In genomic region chr17:81513669-81514484, GRCh38 we compare ENCODE assay signal across 8 cellular contexts. TPM values are rescaled to one million over a fixed set of nuclear protein-coding genes. Genes with fewer than 3 reads are reported as not detected.
DNase-seq lines count a peak whose midpoint lies in the region; ATAC-seq and TF ChIP-seq lines count a peak whose summit lies in the region.

No MANE protein-coding gene starts in this region.

- intact Hi-C loops in mammary epithelial cell (cut with micrococcal nuclease) (loop anchor here (10.0 kb wide), 1 partner anchor 351 kb away; the partner anchor contains the start of gene P4HB), sigmoid colon (cut with DNase I) (loop anchor here (2.0 kb wide), 3 partner anchors 39 to 119 kb away; partner anchors contain the start of genes BAHCC1 and FAAP100)

- H3K27ac Mint-ChIP-seq in immature natural killer cell, result peak overlapping the region; percentile 76 to 93 (median 87)

- H3K4me3 Mint-ChIP-seq in immature natural killer cell, result peak overlapping the region; percentile 88 to 91 (median 88)

- peak overlapping the region; percentile 57 for H2AFZ ChIP-seq in mammary epithelial cell (ENCODE audit: low read depth, low read length)

- TF ChIP-seq EP300 in sigmoid colon (IDR thresholded peaks at IDR 0.05), result no peak

- H3K27me3 ChIP-seq in mammary epithelial cell (ENCODE audit: insufficient read depth, low read length), result no peaks in the 10 kb centered on the region
- H3K27me3 ChIP-seq in sigmoid colon, result no peaks in the 10 kb centered on the region

- peaks cover 31 to 41% (median 33%) of the 10 kb centered on the region in 3 donors for H3K27me3 Mint-ChIP-seq in immature natural killer cell (ENCODE audit: low read depth in 3 of 3)

- peak overlapping the region; percentile 58 for H3K9ac ChIP-seq in mammary epithelial cell (ENCODE audit: insufficient read depth, low read length)

- peaks cover 30 to 32% (median 31%) of the 10 kb centered on the region in 3 donors for H3K36me3 Mint-ChIP-seq in immature natural killer cell

- in situ Hi-C loops in mammary epithelial cell (cut with MboI; ENCODE audit: low sequenced_read_pairs in 2 of 2), result loop anchor here in 1 of 2 donors (5.0 kb wide), 1 partner anchor 117 kb away; the partner anchor contains the start of gene BAHCC1

- peak; percentile 26 to 32 for TF ChIP-seq POLR2A in sigmoid colon (IDR thresholded peaks at IDR 0.05)

- peaks cover 25% of the 10 kb centered on the region for H3K36me3 ChIP-seq in mammary epithelial cell (ENCODE audit: insufficient read depth, low read length)
- peaks cover 25 to 35% (median 32%) of the 10 kb centered on the region in 4 donors for H3K36me3 ChIP-seq in sigmoid colon

- peaks cover 65% of the 10 kb centered on the region for H3K79me2 ChIP-seq in mammary epithelial cell (ENCODE audit: insufficient read depth, low read length)

- peaks cover 32% of the 10 kb centered on the region for H4K20me1 ChIP-seq in mammary epithelial cell (ENCODE audit: insufficient read depth, low read length)

- peak overlapping the region; percentile 99 for H3K4me2 ChIP-seq in mammary epithelial cell (ENCODE audit: insufficient read depth, low read depth, low read length)

- peak; percentile 52 for DNase-seq in COLO829 (ENCODE audit: low spot score)
- DNase-seq in SK-N-DZ (ENCODE audit: low spot score), result peak; percentile 81
- peak; percentile 77 for DNase-seq in mammary epithelial cell
- DNase-seq in immature natural killer cell, result peak; percentile 24 to 35 (median 28)
- peak; percentile 83 for DNase-seq in sigmoid colon
- no peak for DNase-seq in SW 1271 (lab: John Stamatoyannopoulos, UW)
- no peak for DNase-seq in middle frontal gyrus (ENCODE audit: extremely low spot score, low spot score)

- H3K9me3 ChIP-seq in mammary epithelial cell (replicated peaks; ENCODE audit: insufficient read depth, low read length) (no peaks in the 10 kb centered on the region), sigmoid colon (no peaks in the 10 kb centered on the region)

- H3K4me3 ChIP-seq in mammary epithelial cell (replicated peaks in 1 of 3; ENCODE audit: insufficient read depth in 1 of 3, low read depth in 2 of 3, low read length in 3 of 3) (peak overlapping the region; percentile 41 to 66 (median 58)), sigmoid colon (peak overlapping the region; percentile 88 to 99 (median 96))

- no peak for TF ChIP-seq CTCF in mammary epithelial cell (conservative IDR thresholded peaks at IDR 0.05 in 1 of 2, IDR thresholded peaks at IDR 0.05 in 1 of 2; ENCODE audit: extremely low read depth in 1 of 2, insufficient read depth in 1 of 2, low read depth in 1 of 2, low read length in 2 of 2)
- TF ChIP-seq CTCF in sigmoid colon (IDR thresholded peaks at IDR 0.05), result no peak

- peak; percentile 2 for ATAC-seq in HG03432 (IDR thresholded peaks at IDR 0.05; ENCODE audit: unreplicated experiment)

- H3K9me3 Mint-ChIP-seq in immature natural killer cell, result peaks cover 0 to 3% (median 0%) of the 10 kb centered on the region in 6 donors

- no TSS peak for BruUV-seq in mammary epithelial cell (replicated peaks; lab: Mats Ljungman, UMichigan)

- dilution Hi-C loops in mammary epithelial cell (cut with HindIII; ENCODE audit: low sequenced_read_pairs), result loop anchor here (5.0 to 25.0 kb wide), 5 partner anchors 53 to 502 kb away; partner anchors contain the start of genes PCYT2 and SIRT7

- 2% methylated on average over 12 of the region's 70 CpGs for WGBS in mammary epithelial cell (ENCODE audit: low coverage, missing lambda C conversion rate)
- 0 to 1% methylated on average over 70 of the region's 70 CpGs for WGBS in sigmoid colon, 2 donors

- H3K27ac ChIP-seq in mammary epithelial cell (ENCODE audit: insufficient read depth, low read depth, low read length) (peak overlapping the region; percentile 70), sigmoid colon (peak overlapping the region; percentile 99 to 100 (median 100))

- H3K4me1 Mint-ChIP-seq in immature natural killer cell, result peaks cover 57 to 67% of the 10 kb centered on the region in 2 donors

- H3K4me1 ChIP-seq in mammary epithelial cell (ENCODE audit: insufficient read depth, low read length), result peaks cover 51% of the 10 kb centered on the region
- peaks cover 0 to 65% (median 41%) of the 10 kb centered on the region in 4 donors for H3K4me1 ChIP-seq in sigmoid colon

- CTCF ChIA-PET in mammary epithelial cell (lab: Charles Lee; ENCODE audit: low non-redundant PET), result interaction anchor here (0.7 kb wide), 1 partner anchor 117 kb away, joined by 3 read pairs; no protein-coding TSS in a partner anchor

RNA-seq across cellular contexts. Expression of gene ACTG1, which starts 1.3 kb away (rescaled TPM):
- 2,351 and 2,595 TPM in 2 replicates for polyA plus RNA-seq in SK-N-DZ (2014; cell fraction: cytosol; rRNA removed)
- polyA plus RNA-seq in SK-N-DZ (2014; cell fraction: nucleus; rRNA removed), result 1,254 and 2,322 TPM in 2 replicates
- total RNA-seq in mammary epithelial cell (over 10,000 TPM in 1 of 2 donors, 1,000 to 10,000 TPM in 1; 3,950 to 24,255 TPM), sigmoid colon (1,000 to 10,000 TPM; 1,038 to 2,003 (median 1,212) TPM)
- polyA plus RNA-seq in mammary epithelial cell (8,707 TPM), immature natural killer cell (1,000 to 10,000 TPM; 1,637 to 3,074 (median 2,788) TPM), sigmoid colon (1,000 to 10,000 TPM; 2,538 to 4,527 (median 2,852) TPM)
- polyA minus RNA-seq in mammary epithelial cell, result 4,992 TPM

RNA-seq across cellular contexts. Expression of gene FSCN2, which starts 14.3 kb away (rescaled TPM):
- polyA plus RNA-seq in SK-N-DZ (2014; cell fraction: cytosol; rRNA removed), result 0.13 TPM in 1 of 2 replicates, not detected in the other
- polyA plus RNA-seq in SK-N-DZ (2014; cell fraction: nucleus; rRNA removed), result 0.52 TPM in 1 of 2 replicates, not detected in the other
- total RNA-seq in mammary epithelial cell (under 1 TPM; 0.47 to 0.83 TPM), sigmoid colon (1 to 10 TPM in 1 of 4 donors, under 1 TPM in 2, not detected in 1; 0.33 to 1.1 (median 0.95) TPM)
- polyA plus RNA-seq in mammary epithelial cell (0.03 TPM), immature natural killer cell (under 1 TPM in 1 of 3 donors, not detected in 2; 0.23 TPM), sigmoid colon (1 to 10 TPM in 1 of 3 donors, not detected in 2; 2.3 TPM)
- not detected for polyA minus RNA-seq in mammary epithelial cell

RNA-seq across cellular contexts. Expression of gene FAAP100, which starts 38.3 kb away (rescaled TPM):
- polyA plus RNA-seq in SK-N-DZ (2014; cell fraction: cytosol; rRNA removed), result 40.2 and 49.0 TPM in 2 replicates
- polyA plus RNA-seq in SK-N-DZ (2014; cell fraction: nucleus; rRNA removed), result 85.2 and 88.2 TPM in 2 replicates
- total RNA-seq in mammary epithelial cell (10 to 100 TPM; 23.5 to 26.6 TPM), sigmoid colon (10 to 100 TPM in 3 of 4 donors, 1 to 10 TPM in 1; 9.6 to 24.1 (median 14.6) TPM)
- polyA plus RNA-seq in mammary epithelial cell (14.6 TPM), immature natural killer cell (10 to 100 TPM; 11.4 to 25.0 (median 14.5) TPM), sigmoid colon (10 to 100 TPM in 2 of 3 donors, 1 to 10 TPM in 1; 6.6 to 27.2 (median 10.9) TPM)
- polyA minus RNA-seq in mammary epithelial cell, result 37.0 TPM

Comparison
In these comparisons a context has a peak if more than half of its experiments do, and no peak if none do; other contexts are left out.
1. DNase-seq: peak in COLO829 (single experiment), SK-N-DZ (single experiment), mammary epithelial cell (single experiment), immature natural killer cell (3 of 3) and sigmoid colon (single experiment); none in SW 1271 (0 of 2) and middle frontal gyrus (single experiment).